10 cellular contexts compared by ENCODE assay signal in genomic region chr4:675980-676870, GRCh38. TPM values are rescaled to one million over a fixed set of nuclear protein-coding genes. Genes with fewer than 3 reads are reported as not detected.
DNase-seq lines count a peak whose midpoint lies in the region; ATAC-seq and TF ChIP-seq lines count a peak whose summit lies in the region.
"Had no signal": no experiment of that assay in that cellular context is flagged by ENCODE, and none has a peak within 500 bp of the region (broad histone marks: within the 10 kb centered on the region; RNA-seq: fewer than 3 reads in every experiment).

No MANE protein-coding gene starts in this region.

- no peaks in the 10 kb centered on the region for H3K9me3 Mint-ChIP-seq in CD4-positive, alpha-beta memory T cell
- H3K9me3 Mint-ChIP-seq in glutamatergic neuron (ENCODE audit: unreplicated experiment) = peaks cover 6% of the 10 kb centered on the region

- H3K27me3 ChIP-seq in CD4-positive, alpha-beta memory T cell (ENCODE audit: insufficient read depth, low read length) = no peaks in the 10 kb centered on the region
- H3K27me3 ChIP-seq in esophagus squamous epithelium = no peaks in the 10 kb centered on the region

- peak in 1 of 5 donors; percentile 37 for DNase-seq in CD4-positive, alpha-beta memory T cell
- DNase-seq in GM19240 (ENCODE audit: insufficient read length, low spot score) = peak; percentile 73
- no peak for DNase-seq in Jurkat, Clone E6-1 (ENCODE audit: low read depth, low spot score)
- peak; percentile 20 for DNase-seq in glutamatergic neuron
- DNase-seq in inferior parietal cortex (ENCODE audit: extremely low spot score) = no peak
- DNase-seq in esophagus squamous epithelium (lab: John Stamatoyannopoulos, UW) = no peak
- no peak for DNase-seq in T1000 (lab: John Stamatoyannopoulos, UW)
- DNase-seq: EL had no signal

- no peak overlapping the region for H3K4me3 ChIP-seq in CD4-positive, alpha-beta memory T cell (ENCODE audit: low read length in 2 of 2)
- peak overlapping the region; percentile 77; the same call in 1 of the 2 replicates for H3K4me3 ChIP-seq in Jurkat, Clone E6-1 (ENCODE audit: low read length)
- no peak overlapping the region for H3K4me3 ChIP-seq in esophagus squamous epithelium

- peaks cover 5 to 13% of the 10 kb centered on the region in 2 donors for H3K36me3 Mint-ChIP-seq in CD4-positive, alpha-beta memory T cell
- H3K36me3 Mint-ChIP-seq in glutamatergic neuron (ENCODE audit: unreplicated experiment) = no peaks in the 10 kb centered on the region

- no peaks in the 10 kb centered on the region for H3K9me3 ChIP-seq in CD4-positive, alpha-beta memory T cell (ENCODE audit: control insufficient read depth in 1 of 2, low read length in 2 of 2)
- H3K9me3 ChIP-seq in esophagus squamous epithelium = no peaks in the 10 kb centered on the region

- peaks cover 28% of the 10 kb centered on the region for H3K4me1 ChIP-seq in CD4-positive, alpha-beta memory T cell (ENCODE audit: insufficient read depth, low read length)
- peaks cover 33 to 73% (median 36%) of the 10 kb centered on the region in 3 donors for H3K4me1 ChIP-seq in esophagus squamous epithelium

- peaks cover 12% of the 10 kb centered on the region for H3K36me3 ChIP-seq in CD4-positive, alpha-beta memory T cell (ENCODE audit: insufficient read depth, low read length)
- H3K36me3 ChIP-seq in esophagus squamous epithelium = peaks cover 7 to 18% (median 17%) of the 10 kb centered on the region in 3 donors

- no peak overlapping the region for H3K27ac ChIP-seq in CD4-positive, alpha-beta memory T cell (ENCODE audit: low read depth, low read length)
- peak overlapping the region in 2 of 4 donors; percentile 95 to 99 for H3K27ac ChIP-seq in esophagus squamous epithelium

- TF ChIP-seq POLR2A in esophagus squamous epithelium (IDR thresholded peaks at IDR 0.05) = no peak

- CTCF ChIA-PET in CD4-positive, alpha-beta memory T cell (lab: Charles Lee; ENCODE audit: partially characterized antibody) = no interaction called here

- peaks cover 2 to 27% (median 16%) of the 10 kb centered on the region in 4 donors for H3K4me1 Mint-ChIP-seq in CD4-positive, alpha-beta memory T cell
- H3K4me1 Mint-ChIP-seq in glutamatergic neuron (ENCODE audit: low read depth, unreplicated experiment) = peaks cover 7% of the 10 kb centered on the region

- POLR2A ChIA-PET in CD4-positive, alpha-beta memory T cell (lab: Charles Lee; ENCODE audit: partially characterized antibody) = interaction anchor here (0.5 to 4.4 kb wide), 3 partner anchors 12 to 209 kb away, joined by 3 to 57 read pairs (median 4); no protein-coding TSS in a partner anchor

- H3K4me3 Mint-ChIP-seq in CD4-positive, alpha-beta memory T cell = peak overlapping the region in 5 of 8 donors; percentile 8 to 92 (median 67)
- H3K4me3 Mint-ChIP-seq in glutamatergic neuron (ENCODE audit: unreplicated experiment) = peak overlapping the region; percentile 49

- intact Hi-C loops in CD4-positive, alpha-beta memory T cell (cut with micrococcal nuclease) = no loop called here
- intact Hi-C loops in esophagus squamous epithelium (cut with DNase I) = no loop called here

- ATAC-seq in HG02970 (IDR thresholded peaks at IDR 0.05; ENCODE audit: low FRiP score, unreplicated experiment) = no peak

- H3K27me3 Mint-ChIP-seq in CD4-positive, alpha-beta memory T cell = no peaks in the 10 kb centered on the region
- H3K27me3 Mint-ChIP-seq in glutamatergic neuron (ENCODE audit: unreplicated experiment) = peaks cover 5% of the 10 kb centered on the region

- H3K27ac Mint-ChIP-seq in CD4-positive, alpha-beta memory T cell = peak overlapping the region in 6 of 7 donors; percentile 6 to 89 (median 46)
- no peak overlapping the region for H3K27ac Mint-ChIP-seq in glutamatergic neuron (ENCODE audit: unreplicated experiment)

- WGBS in esophagus squamous epithelium, 2 donors = 60 to 63% methylated on average over 1 to 8 of the region's 19 CpGs

- TF ChIP-seq CTCF in glutamatergic neuron (IDR thresholded peaks at IDR 0.05; ENCODE audit: partially characterized antibody, unreplicated experiment) (no peak), esophagus squamous epithelium (IDR thresholded peaks at IDR 0.05) (no peak)

RNA-seq across cellular contexts. Expression of gene MYL5, which starts 1.9 kb away (rescaled TPM):
- 10 to 100 TPM; 12.1 to 15.4 TPM for total RNA-seq in CD4-positive, alpha-beta memory T cell
- 1 to 10 TPM; 2.1 to 3.2 TPM for polyA plus RNA-seq in CD4-positive, alpha-beta memory T cell
- 7.8 TPM for polyA plus RNA-seq in Jurkat, Clone E6-1 (2012; ENCODE audit: insufficient read depth, insufficient read length)
- total RNA-seq in glutamatergic neuron (ENCODE audit: unreplicated experiment) (13.6 TPM), esophagus squamous epithelium (10 to 100 TPM in 2 of 4 donors, 1 to 10 TPM in 2; 7.2 to 19.5 (median 12.8) TPM)

RNA-seq across cellular contexts. Expression of gene ATP5ME, which starts 2.1 kb away (rescaled TPM):
- total RNA-seq in CD4-positive, alpha-beta memory T cell = 100 to 1,000 TPM; 137 to 152 TPM
- polyA plus RNA-seq in CD4-positive, alpha-beta memory T cell = 100 to 1,000 TPM; 419 to 542 TPM
- polyA plus RNA-seq in Jurkat, Clone E6-1 (2012; ENCODE audit: insufficient read depth, insufficient read length) = 593 TPM
- total RNA-seq in glutamatergic neuron (ENCODE audit: unreplicated experiment) (230 TPM), esophagus squamous epithelium (100 to 1,000 TPM in 2 of 4 donors, 10 to 100 TPM in 2; 74.5 to 126 (median 103) TPM)

RNA-seq across cellular contexts. Expression of gene SLC49A3, which starts 12.7 kb away (rescaled TPM):
- 1 to 10 TPM; 1.0 to 1.7 TPM for total RNA-seq in CD4-positive, alpha-beta memory T cell
- polyA plus RNA-seq in CD4-positive, alpha-beta memory T cell = not detected
- not detected for polyA plus RNA-seq in Jurkat, Clone E6-1 (2012; ENCODE audit: insufficient read depth, insufficient read length)
- total RNA-seq in glutamatergic neuron (ENCODE audit: unreplicated experiment) (not detected), esophagus squamous epithelium (1 to 10 TPM; 2.5 to 6.5 (median 4.7) TPM)

RNA-seq across cellular contexts. Expression of gene PCGF3, which starts 29.4 kb away (rescaled TPM):
- 10 to 100 TPM; 66.1 to 73.8 TPM for total RNA-seq in CD4-positive, alpha-beta memory T cell
- 1 to 10 TPM; 2.9 to 5.0 TPM for polyA plus RNA-seq in CD4-positive, alpha-beta memory T cell
- polyA plus RNA-seq in Jurkat, Clone E6-1 (2012; ENCODE audit: insufficient read depth, insufficient read length) = 62.7 TPM
- total RNA-seq in glutamatergic neuron (ENCODE audit: unreplicated experiment) = 122 TPM
- total RNA-seq in esophagus squamous epithelium = 10 to 100 TPM; 40.0 to 57.6 (median 46.9) TPM

RNA-seq across cellular contexts. Expression of gene PDE6B, which starts 50.9 kb away (rescaled TPM):
- 10 to 100 TPM; 15.4 to 17.6 TPM for total RNA-seq in CD4-positive, alpha-beta memory T cell
- polyA plus RNA-seq in CD4-positive, alpha-beta memory T cell = 10 to 100 TPM; 15.3 to 16.0 TPM
- 32.0 TPM for polyA plus RNA-seq in Jurkat, Clone E6-1 (2012; ENCODE audit: insufficient read depth, insufficient read length)
- total RNA-seq in glutamatergic neuron (ENCODE audit: unreplicated experiment) (2.3 TPM), esophagus squamous epithelium (1 to 10 TPM in 2 of 4 donors, under 1 TPM in 2; 0.19 to 4.4 (median 1.7) TPM)
- polyA plus RNA-seq: fibroblast of lung had no signal

Comparison
In these comparisons a context has a peak if more than half of its experiments do, and no peak if none do; other contexts are left out.
1. DNase-seq: peak in GM19240 (single experiment) and glutamatergic neuron (single experiment); none in Jurkat, Clone E6-1 (single experiment), inferior parietal cortex (single experiment), esophagus squamous epithelium (single experiment) and T1000 (single experiment).